15 cellular contexts compared by ENCODE assay signal in genomic region chr3:37904614-37905047, GRCh38. TPM values are rescaled to one million over a fixed set of nuclear protein-coding genes. Genes with fewer than 3 reads are reported as not detected.
DNase-seq lines count a peak whose midpoint lies in the region; ATAC-seq and TF ChIP-seq lines count a peak whose summit lies in the region.
"Had no signal": no experiment of that assay in that cellular context is flagged by ENCODE, and none has a peak within 500 bp of the region (broad histone marks: within the 10 kb centered on the region; RNA-seq: fewer than 3 reads in every experiment).

No MANE protein-coding gene starts in this region.

- intact Hi-C loops in thyroid gland (cut with DNase I): no loop called here

- H3K9ac ChIP-seq in GM23248: peak overlapping the region; percentile 17
- H3K9ac ChIP-seq in skeletal muscle tissue (ENCODE audit: low read depth in 1 of 3, low read length in 3 of 3): no peak overlapping the region

- H3K4me1 ChIP-seq in GM23248 (ENCODE audit: insufficient read depth) (peaks cover 31% of the 10 kb centered on the region), skeletal muscle tissue (ENCODE audit: control insufficient read depth in 3 of 3, insufficient read depth in 3 of 3, low read length in 3 of 3) (peaks cover 28 to 34% (median 34%) of the 10 kb centered on the region in 3 donors), thyroid gland (peaks cover 14 to 26% of the 10 kb centered on the region in 2 donors)

- in situ Hi-C loops in GM23248 (cut with MboI): no loop called here

- H4K20me1 ChIP-seq in GM23248 (ENCODE audit: insufficient read depth): no peaks in the 10 kb centered on the region

- peak; percentile 79 for DNase-seq in GM23248
- DNase-seq in fibroblast of the aortic adventitia (ENCODE audit: low read depth): peak; percentile 82
- DNase-seq in left lobe of liver (ENCODE audit: low spot score): no peak
- DNase-seq in NCI-H748 treated with DMSO at 0.1 percent for 48 hours (lab: John Stamatoyannopoulos, UW): no peak
- no peak for DNase-seq in NCI-H2171 treated with DMSO at 0.1 percent for 48 hours (lab: John Stamatoyannopoulos, UW)
- DNase-seq in thyroid gland: no peak
- DNase-seq: activated CD8-positive, alpha-beta T cell treated with anti-CD3 and anti-CD28 coated beads for 36 hours; body of pancreas; DND-41; NCI-H1436; nucleus accumbens; SJCRH30 had no signal

- 0 out of 2 replicates have a peak overlapping the region, but pooled peaks have one; percentile 10 for H3K4me3 ChIP-seq in GM23248
- no peak overlapping the region for H3K4me3 ChIP-seq in fibroblast of the aortic adventitia (ENCODE audit: low read depth, low read length)
- no peak overlapping the region for H3K4me3 ChIP-seq in skeletal muscle tissue (ENCODE audit: low read length in 3 of 3)
- no peak overlapping the region for H3K4me3 ChIP-seq in thyroid gland (replicated peaks in 1 of 3)
- H3K4me3 ChIP-seq: body of pancreas, SJCRH30 had no signal

- H3K27me3 ChIP-seq in GM23248 (replicated peaks; ENCODE audit: insufficient read depth): no peaks in the 10 kb centered on the region
- H3K27me3 ChIP-seq in skeletal muscle tissue (ENCODE audit: control insufficient read depth in 3 of 3, insufficient read depth in 3 of 3, low read length in 3 of 3): no peaks in the 10 kb centered on the region
- H3K27me3 ChIP-seq in thyroid gland: no peaks in the 10 kb centered on the region
- H3K27me3 ChIP-seq: body of pancreas, SJCRH30 had no signal

- 56 to 65% methylated on average over 3 of the region's 3 CpGs for WGBS in GM23248 (ENCODE audit: low coverage in 1 of 2, low lambda C conversion rate in 2 of 2, missing lambda C conversion rate in 2 of 2), 2 experiments
- WGBS in thyroid gland, 2 donors: 84 to 85% methylated on average over 3 of the region's 3 CpGs

- peaks cover 29% of the 10 kb centered on the region for H3F3A ChIP-seq in GM23248 (ENCODE audit: insufficient read depth)

- TF ChIP-seq POLR2A in thyroid gland (IDR thresholded peaks at IDR 0.05): no peak

- no peak for ATAC-seq in left lobe of liver
- ATAC-seq: activated CD8-positive, alpha-beta T cell treated with anti-CD3 and anti-CD28 coated beads for 36 hours; body of pancreas; HCT116 had no signal

- H2AFZ ChIP-seq in GM23248: no peak overlapping the region

- H3K36me3 ChIP-seq in GM23248 (ENCODE audit: low read depth) (no peaks in the 10 kb centered on the region), skeletal muscle tissue (ENCODE audit: control insufficient read depth in 3 of 3, insufficient read depth in 3 of 3, low read length in 3 of 3) (no peaks in the 10 kb centered on the region), thyroid gland (no peaks in the 10 kb centered on the region)
- H3K36me3 ChIP-seq: SJCRH30 had no signal

- TF ChIP-seq CTCF in VCaP (conservative IDR thresholded peaks at IDR 0.05): no peak
- TF ChIP-seq CTCF in fibroblast of the aortic adventitia (IDR thresholded peaks at IDR 0.05; ENCODE audit: insufficient read depth, low read length): no peak
- no peak for TF ChIP-seq CTCF in thyroid gland (IDR thresholded peaks at IDR 0.05)

- peak overlapping the region; percentile 29 for H3K4me2 ChIP-seq in GM23248 (ENCODE audit: unreplicated experiment)

- no peaks in the 10 kb centered on the region for H3K9me2 ChIP-seq in GM23248 (ENCODE audit: insufficient read depth)

- H3K27ac ChIP-seq in GM23248 (peak overlapping the region; percentile 63), VCaP (peak overlapping the region; percentile 42; the same call in 1 of the 2 replicates), skeletal muscle tissue (ENCODE audit: low read depth, low read length) (peak overlapping the region; percentile 37), thyroid gland (peak overlapping the region in 1 of 3 donors; percentile 62)
- H3K27ac ChIP-seq: SJCRH30 had no signal

- H3K79me2 ChIP-seq in GM23248 (ENCODE audit: insufficient read depth): peaks cover 67% of the 10 kb centered on the region

- H3K9me3 ChIP-seq in GM23248 (ENCODE audit: low read depth) (no peaks in the 10 kb centered on the region), skeletal muscle tissue (ENCODE audit: control insufficient read depth in 3 of 3, low read length in 3 of 3) (no peaks in the 10 kb centered on the region), thyroid gland (no peaks in the 10 kb centered on the region)
- H3K9me3 ChIP-seq: body of pancreas, SJCRH30 had no signal

RNA-seq across cellular contexts. Expression of gene CTDSPL, which starts 43.0 kb away (rescaled TPM):
- total RNA-seq in GM23248 (2014; rRNA removed; shearing (Covaris generic)): 22.9 and 33.4 TPM in 2 replicates
- 6.0 and 7.1 TPM in 2 replicates for polyA plus RNA-seq in GM23248 (2016; fragmentation: Nextera tagmentation; extraction: Ambion mirVana)
- total RNA-seq in fibroblast of the aortic adventitia (ENCODE audit: low replicate concordance) (30.1 and 33.6 TPM in 2 replicates), skeletal muscle tissue (20.4 TPM), left lobe of liver (22.1 TPM), thyroid gland (10 to 100 TPM; 23.6 to 37.9 (median 29.8) TPM)

Comparison
In these comparisons a context has a peak if more than half of its experiments do, and no peak if none do; other contexts are left out.
1. DNase-seq: peak in GM23248 (single experiment) and fibroblast of the aortic adventitia (single experiment); none in left lobe of liver (single experiment), NCI-H748 treated with DMSO at 0.1 percent for 48 hours (single experiment), NCI-H2171 treated with DMSO at 0.1 percent for 48 hours (single experiment) and thyroid gland (0 of 2).